Comparison of ENCODE assay signal across 8 cellular contexts in genomic region chr7:101817031-101817929, GRCh38. TPM values are rescaled to one million over a fixed set of nuclear protein-coding genes. Genes with fewer than 3 reads are reported as not detected.
DNase-seq lines count a peak whose midpoint lies in the region; ATAC-seq and TF ChIP-seq lines count a peak whose summit lies in the region.

TSS of gene CUX1 (plus strand) at chr7:101817626. CDS start at chr7:101817640, 14 bp downstream.

- H3K36me3 Mint-ChIP-seq in activated naive CD8-positive, alpha-beta T cell treated with anti-CD3 and anti-CD28 coated beads, Interleukin-2, amount 50 U/mL, for 24 hours (ENCODE audit: low read depth): no peaks in the 10 kb centered on the region

- H3K4me2 ChIP-seq in OCI-LY7 (ENCODE audit: low read length): peak within 1 kb of the TSS; percentile 86

- no TSS peak for BruUV-seq in OCI-LY7 (replicated peaks; lab: Mats Ljungman, UMichigan)

- peaks cover 50% of the 10 kb centered on the region for H3K4me1 ChIP-seq in OCI-LY7 (ENCODE audit: insufficient read depth, low read length, poor library complexity, severe bottlenecking)

- H3K79me2 ChIP-seq in OCI-LY7 (ENCODE audit: insufficient read depth, low read depth, low read length): peaks cover 55% of the 10 kb centered on the region

- CTCF ChIA-PET in OCI-LY7 (lab: Charles Lee; ENCODE audit: unreplicated experiment): interaction anchor here (0.7 to 0.8 kb wide), 2 partner anchors 38 to 215 kb away, joined by 3 read pairs; no protein-coding TSS in a partner anchor

- intact Hi-C loops in OCI-LY7 (cut with micrococcal nuclease; ENCODE audit: unreplicated experiment): loop anchor here (5.0 kb wide), 2 partner anchors 120 to 455 kb away; no protein-coding TSS in a partner anchor
- intact Hi-C loops in sciatic nerve (cut with DNase I): loop anchor here (10.0 kb wide), 1 partner anchor 122 kb away; no protein-coding TSS in a partner anchor

- no peaks in the 10 kb centered on the region for H3K27me3 Mint-ChIP-seq in activated naive CD8-positive, alpha-beta T cell treated with anti-CD3 and anti-CD28 coated beads, Interleukin-2, amount 50 U/mL, for 24 hours

- H3K9me3 ChIP-seq in OCI-LY7 (ENCODE audit: low read length): no peaks in the 10 kb centered on the region

- H3K4me1 Mint-ChIP-seq in activated naive CD8-positive, alpha-beta T cell treated with anti-CD3 and anti-CD28 coated beads, Interleukin-2, amount 50 U/mL, for 24 hours: peaks cover 24% of the 10 kb centered on the region

- H4K20me1 ChIP-seq in OCI-LY7 (ENCODE audit: insufficient read depth, low read length): peaks cover 20% of the 10 kb centered on the region; the same call in 1 of the 2 replicates

- H3K27ac Mint-ChIP-seq in activated naive CD8-positive, alpha-beta T cell treated with anti-CD3 and anti-CD28 coated beads, Interleukin-2, amount 50 U/mL, for 24 hours: no peak within 1 kb of the TSS

- H3K4me3 ChIP-seq in OCI-LY7 (ENCODE audit: low read depth, low read length, poor library complexity, severe bottlenecking): peak within 1 kb of the TSS; percentile 78

- H3K4me3 Mint-ChIP-seq in activated naive CD8-positive, alpha-beta T cell treated with anti-CD3 and anti-CD28 coated beads, Interleukin-2, amount 50 U/mL, for 24 hours: peak within 1 kb of the TSS; percentile 71

- peak within 1 kb of the TSS; percentile 72 for H3K27ac ChIP-seq in OCI-LY7 (ENCODE audit: low read depth, low read length, poor library complexity, severe bottlenecking)

- POLR2A ChIA-PET in OCI-LY7 (lab: Charles Lee): interaction anchor here (0.6 to 7.9 kb wide), 13 partner anchors 12 to 137 kb away, joined by 3 to 141 read pairs (median 4); no protein-coding TSS in a partner anchor

- peak; percentile 12 for ATAC-seq in activated naive CD8-positive, alpha-beta T cell treated with anti-CD3 and anti-CD28 coated beads, Interleukin-2, amount 50 U/mL, for 24 hours
- no peak for ATAC-seq in sciatic nerve

- H3K9me3 Mint-ChIP-seq in activated naive CD8-positive, alpha-beta T cell treated with anti-CD3 and anti-CD28 coated beads, Interleukin-2, amount 50 U/mL, for 24 hours: no peaks in the 10 kb centered on the region

- H2AFZ ChIP-seq in OCI-LY7 (ENCODE audit: low read length): no peak within 1 kb of the TSS

- H3K9me2 ChIP-seq in OCI-LY7 (ENCODE audit: insufficient read depth, low read length): no peaks in the 10 kb centered on the region

- H3K36me3 ChIP-seq in OCI-LY7 (ENCODE audit: insufficient read depth, low read length): peaks cover 39% of the 10 kb centered on the region

- peak; percentile 46 for DNase-seq in NCI-H82 (lab: John Stamatoyannopoulos, UW)
- DNase-seq in NCI-H82 treated with DMSO at 0.1 percent for 48 hours (lab: John Stamatoyannopoulos, UW; ENCODE audit: unreplicated experiment): no peak
- peak; percentile 65 for DNase-seq in OCI-LY7 (ENCODE audit: low spot score)
- peak; percentile 39 for DNase-seq in activated naive CD8-positive, alpha-beta T cell treated with anti-CD3 and anti-CD28 coated beads, Interleukin-2, amount 50 U/mL, for 24 hours
- DNase-seq in hepatic stellate cell (ENCODE audit: low spot score): peak; percentile 32
- DNase-seq in sciatic nerve (ENCODE audit: low spot score): no peak
- DNase-seq in cerebellar nuclear complex (lab: John Stamatoyannopoulos, UW): no peak
- DNase-seq in SHP77 treated with DMSO at 0.1 percent for 48 hours (lab: John Stamatoyannopoulos, UW): no peak

- TF ChIP-seq CTCF in OCI-LY7 (conservative IDR thresholded peaks at IDR 0.05; ENCODE audit: low read length): no peak

RNA-seq across cellular contexts. Expression of gene CUX1, which starts in this region (rescaled TPM):
- 131 and 143 TPM in 2 replicates for total RNA-seq in OCI-LY7 (2014; rRNA removed; shearing (Covaris generic))
- total RNA-seq in OCI-LY7 (2022) (199 and 247 TPM in 2 replicates), sciatic nerve (156 TPM)

Comparison
In these comparisons a context has a peak if more than half of its experiments do, and no peak if none do; other contexts are left out.
1. DNase-seq: peak in NCI-H82 (single experiment), OCI-LY7 (single experiment), activated naive CD8-positive, alpha-beta T cell treated with anti-CD3 and anti-CD28 coated beads, Interleukin-2, amount 50 U/mL, for 24 hours (single experiment) and hepatic stellate cell (single experiment); none in NCI-H82 treated with DMSO at 0.1 percent for 48 hours (single experiment), sciatic nerve (single experiment), cerebellar nuclear complex (0 of 2) and SHP77 treated with DMSO at 0.1 percent for 48 hours (single experiment).